20 cellular contexts compared by ENCODE assay signal in the genomic region with DNA sequence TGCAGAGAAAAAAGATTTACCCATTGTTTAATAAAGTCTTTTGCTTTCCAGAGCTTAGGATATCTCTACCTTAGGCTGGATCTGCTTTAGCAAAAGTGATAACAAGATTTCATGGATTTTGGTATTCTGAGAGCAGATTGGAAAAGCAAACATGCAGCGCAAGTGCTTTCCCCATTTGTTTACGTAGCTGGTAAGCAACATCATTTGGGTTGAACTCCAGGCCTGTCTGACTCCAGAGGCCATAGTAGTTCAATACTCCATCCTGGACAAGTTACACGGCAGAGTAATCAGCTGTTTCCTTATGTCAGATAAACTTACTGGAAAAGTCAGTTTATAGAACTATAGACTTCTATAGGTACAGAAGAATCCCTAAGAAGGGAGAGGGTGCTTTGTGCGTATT. TPM values are rescaled to one million over a fixed set of nuclear protein-coding genes. Genes with fewer than 3 reads are reported as not detected.
DNase-seq lines count a peak whose midpoint lies in the region; ATAC-seq, FAIRE-seq and TF ChIP-seq lines count a peak whose summit lies in the region.
"Had no signal": no experiment of that assay in that cellular context is flagged by ENCODE, and none has a peak within 500 bp of the region (broad histone marks: within the 10 kb centered on the region; RNA-seq: fewer than 3 reads in every experiment).

No MANE protein-coding gene starts in this region.

- H4K20me1 ChIP-seq in HepG2 (ENCODE audit: insufficient read depth, low read length): no peaks in the 10 kb centered on the region
- H4K20me1 ChIP-seq: BLaER1 treated with 17β-estradiol and CSF1 and Interleukin-3, amounts not matched to agents 10 nM and 100 nM had no signal

- no peaks in the 10 kb centered on the region for H3K9me3 ChIP-seq in T-helper 17 cell (ENCODE audit: control insufficient read depth, low read length, poor library complexity, severe bottlenecking)
- no peaks in the 10 kb centered on the region for H3K9me3 ChIP-seq in HepG2 (ENCODE audit: low read length)
- no peaks in the 10 kb centered on the region for H3K9me3 ChIP-seq in right cardiac atrium (ENCODE audit: control insufficient read depth, low read length)
- H3K9me3 ChIP-seq in CD8-positive, alpha-beta T cell (ENCODE audit: low read length): no peaks in the 10 kb centered on the region

- 59% methylated on average over 4 of the region's 4 CpGs for WGBS in HepG2 (ENCODE audit: low lambda C conversion rate)
- 88% methylated on average over 4 of the region's 4 CpGs for WGBS in right cardiac atrium

- no peaks in the 10 kb centered on the region for H3K9me3 Mint-ChIP-seq in activated naive CD8-positive, alpha-beta T cell (ENCODE audit: low read depth)
- no peaks in the 10 kb centered on the region for H3K9me3 Mint-ChIP-seq in activated naive CD8-positive, alpha-beta T cell treated with anti-CD3 and anti-CD28 coated beads, Interleukin-2, amount 50 U/mL, for 24 hours
- H3K9me3 Mint-ChIP-seq in CD8-positive, alpha-beta T cell: no peaks in the 10 kb centered on the region
- no peaks in the 10 kb centered on the region for H3K9me3 Mint-ChIP-seq in T-helper 2 cell treated with Interferon-gamma antibody and Interleukin-4, amounts not matched to agents 5 μg/mL and 100 μg/mL, for 36 hours
- H3K9me3 Mint-ChIP-seq: CD8-positive, alpha-beta memory T cell; GM23338 had no signal

- H3K36me3 ChIP-seq in HepG2 (replicated peaks in 1 of 2; ENCODE audit: control insufficient read depth in 1 of 2, insufficient read depth in 2 of 2, low read length in 2 of 2): no peaks in the 10 kb centered on the region
- peaks cover 8% of the 10 kb centered on the region for H3K36me3 ChIP-seq in CD8-positive, alpha-beta T cell (ENCODE audit: insufficient read depth, low read length)

- TF ChIP-seq POLR2A in HepG2 (IDR thresholded peaks at IDR 0.05; ENCODE audit: insufficient read depth in 1 of 2, low read depth in 2 of 2, low read length in 2 of 2): no peak

- in situ Hi-C loops in HepG2 (cut with HindIII; ENCODE audit: extremely low pct_ligation_motif_present, low pct_unique_long_range_greater_than_20kb): no loop called here

- H3K9ac ChIP-seq in HepG2 (ENCODE audit: insufficient read depth, low read depth, low read length): no peak overlapping the region
- H3K9ac ChIP-seq: BLaER1 treated with 17β-estradiol and CSF1 and Interleukin-3, amounts not matched to agents 10 nM and 100 nM had no signal

- no peak for TF ChIP-seq CTCF in HepG2 (CRISPR knock-in tag; IDR thresholded peaks at IDR 0.05)
- no peak for TF ChIP-seq CTCF in CD8-positive, alpha-beta T cell (IDR thresholded peaks at IDR 0.05)

- DNase-seq in activated naive CD8-positive, alpha-beta T cell treated with anti-CD3 and anti-CD28 coated beads, Interleukin-2, amount 50 U/mL, for 24 hours: no peak
- DNase-seq in T-helper 17 cell (no peak), HepG2 (ENCODE audit: low spot score) (no peak), right cardiac atrium (no peak)
- no peak for DNase-seq in CD8-positive, alpha-beta T cell
- no peak for DNase-seq in T-helper 2 cell treated with Interferon-gamma antibody and Interleukin-4, amounts not matched to agents 5 μg/mL and 100 μg/mL, for 36 hours (ENCODE audit: low spot score)
- DNase-seq: 8988T; CD8-positive, alpha-beta memory T cell; COR-L47; DMS 273 treated with DMSO at 0.1 percent for 48 hours; DMS53; DND-41; EL; HCEC 1CT had no signal

- peaks cover 7% of the 10 kb centered on the region for H3K36me3 Mint-ChIP-seq in activated naive CD8-positive, alpha-beta T cell
- peaks cover 8% of the 10 kb centered on the region for H3K36me3 Mint-ChIP-seq in activated naive CD8-positive, alpha-beta T cell treated with anti-CD3 and anti-CD28 coated beads, Interleukin-2, amount 50 U/mL, for 24 hours (ENCODE audit: low read depth)
- H3K36me3 Mint-ChIP-seq in T-helper 17 cell (ENCODE audit: low read depth): peaks cover 5% of the 10 kb centered on the region
- H3K36me3 Mint-ChIP-seq in CD8-positive, alpha-beta T cell: peaks cover 70% of the 10 kb centered on the region
- H3K36me3 Mint-ChIP-seq in T-helper 2 cell treated with Interferon-gamma antibody and Interleukin-4, amounts not matched to agents 5 μg/mL and 100 μg/mL, for 36 hours (ENCODE audit: low read depth): peaks cover 26% of the 10 kb centered on the region

- H3K27me3 ChIP-seq in HepG2 (ENCODE audit: control insufficient read depth in 1 of 2, insufficient read depth in 2 of 2, low read length in 2 of 2): no peaks in the 10 kb centered on the region
- H3K27me3 ChIP-seq in right cardiac atrium (ENCODE audit: control insufficient read depth, insufficient read depth): no peaks in the 10 kb centered on the region
- no peaks in the 10 kb centered on the region for H3K27me3 ChIP-seq in CD8-positive, alpha-beta T cell (ENCODE audit: insufficient read depth, low read length)
- H3K27me3 ChIP-seq: BLaER1 treated with 17β-estradiol and CSF1 and Interleukin-3, amounts not matched to agents 10 nM and 100 nM had no signal

- H2AFZ ChIP-seq in HepG2 (ENCODE audit: low read length): no peak overlapping the region
- H2AFZ ChIP-seq: GM23338 had no signal

- peaks cover 10% of the 10 kb centered on the region for H3K4me1 Mint-ChIP-seq in activated naive CD8-positive, alpha-beta T cell (ENCODE audit: low read depth)
- H3K4me1 Mint-ChIP-seq in activated naive CD8-positive, alpha-beta T cell treated with anti-CD3 and anti-CD28 coated beads, Interleukin-2, amount 50 U/mL, for 24 hours: no peaks in the 10 kb centered on the region
- peaks cover 15% of the 10 kb centered on the region for H3K4me1 Mint-ChIP-seq in T-helper 17 cell
- H3K4me1 Mint-ChIP-seq in CD8-positive, alpha-beta T cell (ENCODE audit: low read depth): peaks cover 14% of the 10 kb centered on the region
- H3K4me1 Mint-ChIP-seq in T-helper 2 cell treated with Interferon-gamma antibody and Interleukin-4, amounts not matched to agents 5 μg/mL and 100 μg/mL, for 36 hours (ENCODE audit: low read depth): peaks cover 9% of the 10 kb centered on the region
- H3K4me1 Mint-ChIP-seq: GM23338 had no signal

- no peaks in the 10 kb centered on the region for H3K79me2 ChIP-seq in HepG2 (ENCODE audit: insufficient read depth, low read length)

- H3K27ac ChIP-seq in HepG2 (ENCODE audit: extremely low read length, insufficient read depth, low read length): no peak overlapping the region
- no peak overlapping the region for H3K27ac ChIP-seq in right cardiac atrium (ENCODE audit: low read length)
- no peak overlapping the region for H3K27ac ChIP-seq in CD8-positive, alpha-beta T cell (ENCODE audit: low read depth, low read length)
- H3K27ac ChIP-seq: BLaER1 treated with 17β-estradiol and CSF1 and Interleukin-3, amounts not matched to agents 10 nM and 100 nM had no signal

- no peak overlapping the region for H3K4me2 ChIP-seq in HepG2 (ENCODE audit: low read depth, low read length)
- H3K4me2 ChIP-seq: BLaER1 treated with 17β-estradiol and CSF1 and Interleukin-3, amounts not matched to agents 10 nM and 100 nM; GM23338 had no signal

- no peaks in the 10 kb centered on the region; the same call in 1 of the 2 replicates for H3K4me1 ChIP-seq in HepG2 (ENCODE audit: insufficient read depth, low read length)
- H3K4me1 ChIP-seq in right cardiac atrium (ENCODE audit: control insufficient read depth, insufficient read depth, low read length): no peaks in the 10 kb centered on the region
- H3K4me1 ChIP-seq in CD8-positive, alpha-beta T cell (ENCODE audit: insufficient read depth, low read length): no peaks in the 10 kb centered on the region
- H3K4me1 ChIP-seq: BLaER1 treated with 17β-estradiol and CSF1 and Interleukin-3, amounts not matched to agents 10 nM and 100 nM had no signal

- no peak for TF ChIP-seq EP300 in HepG2 (IDR thresholded peaks at IDR 0.05; ENCODE audit: low read depth in 2 of 2, low read length in 2 of 2)
- no peak for TF ChIP-seq EP300 in HepG2 (CRISPR knock-in tag; IDR thresholded peaks at IDR 0.05; ENCODE audit: borderline replicate concordance)

- POLR2A ChIA-PET in HepG2 (lab: Yijun Ruan, JAX): no interaction called here
- POLR2A ChIA-PET in CD8-positive, alpha-beta T cell (lab: Charles Lee): interaction anchor here (0.7 to 1.2 kb wide), 3 partner anchors 39 to 93 kb away, joined by 3 to 4 read pairs (median 3); no protein-coding TSS in a partner anchor

- intact Hi-C loops in HepG2 (cut with micrococcal nuclease; ENCODE audit: unreplicated experiment): no loop called here
- intact Hi-C loops in right cardiac atrium (cut with DNase I): no loop called here
- intact Hi-C loops in CD8-positive, alpha-beta T cell (cut with DNase I, micrococcal nuclease): no loop called here

- no peak for ATAC-seq in activated naive CD8-positive, alpha-beta T cell treated with anti-CD3 and anti-CD28 coated beads, Interleukin-2, amount 50 U/mL, for 24 hours
- ATAC-seq in T-helper 17 cell (no peak), HepG2 (no peak), right cardiac atrium (no peak)
- no peak for ATAC-seq in CD8-positive, alpha-beta T cell
- ATAC-seq: GM12878, GM23338 had no signal

- no peak for TF ChIP-seq RAD21 in HepG2 (CRISPR knock-in tag; IDR thresholded peaks at IDR 0.05)

- no peak overlapping the region for H3K4me3 Mint-ChIP-seq in activated naive CD8-positive, alpha-beta T cell
- no peak overlapping the region for H3K4me3 Mint-ChIP-seq in activated naive CD8-positive, alpha-beta T cell treated with anti-CD3 and anti-CD28 coated beads, Interleukin-2, amount 50 U/mL, for 24 hours
- H3K4me3 Mint-ChIP-seq in T-helper 17 cell: peak overlapping the region; percentile 28
- no peak overlapping the region for H3K4me3 Mint-ChIP-seq in CD8-positive, alpha-beta T cell
- H3K4me3 Mint-ChIP-seq in T-helper 2 cell treated with Interferon-gamma antibody and Interleukin-4, amounts not matched to agents 5 μg/mL and 100 μg/mL, for 36 hours: no peak overlapping the region
- H3K4me3 Mint-ChIP-seq: B cell; CD8-positive, alpha-beta memory T cell; GM23338 had no signal

- no TSS peak for BruUV-seq in HepG2 (replicated peaks; lab: Mats Ljungman, UMichigan)

- no peaks in the 10 kb centered on the region for H3K27me3 Mint-ChIP-seq in activated naive CD8-positive, alpha-beta T cell
- no peaks in the 10 kb centered on the region for H3K27me3 Mint-ChIP-seq in activated naive CD8-positive, alpha-beta T cell treated with anti-CD3 and anti-CD28 coated beads, Interleukin-2, amount 50 U/mL, for 24 hours
- H3K27me3 Mint-ChIP-seq in T-helper 17 cell: no peaks in the 10 kb centered on the region
- no peaks in the 10 kb centered on the region for H3K27me3 Mint-ChIP-seq in CD8-positive, alpha-beta T cell (ENCODE audit: low read depth)
- no peaks in the 10 kb centered on the region for H3K27me3 Mint-ChIP-seq in T-helper 2 cell treated with Interferon-gamma antibody and Interleukin-4, amounts not matched to agents 5 μg/mL and 100 μg/mL, for 36 hours (ENCODE audit: low read depth)
- H3K27me3 Mint-ChIP-seq: B cell; CD8-positive, alpha-beta memory T cell had no signal

- peak overlapping the region; percentile 29 for H3K27ac Mint-ChIP-seq in activated naive CD8-positive, alpha-beta T cell
- H3K27ac Mint-ChIP-seq in activated naive CD8-positive, alpha-beta T cell treated with anti-CD3 and anti-CD28 coated beads, Interleukin-2, amount 50 U/mL, for 24 hours: no peak overlapping the region
- H3K27ac Mint-ChIP-seq in T-helper 17 cell: peak overlapping the region; percentile 81
- no peak overlapping the region for H3K27ac Mint-ChIP-seq in CD8-positive, alpha-beta T cell
- H3K27ac Mint-ChIP-seq in T-helper 2 cell treated with Interferon-gamma antibody and Interleukin-4, amounts not matched to agents 5 μg/mL and 100 μg/mL, for 36 hours: no peak overlapping the region
- H3K27ac Mint-ChIP-seq: B cell, GM23338 had no signal

- no peak for FAIRE-seq in HepG2 (lab: Jason Lieb, UNC)
- FAIRE-seq: GM12878, H54 had no signal

- CTCF ChIA-PET in HepG2 (lab: Yijun Ruan, JAX; ENCODE audit: low intra/inter-chr PET ratio, low total read pairs): no interaction called here
- CTCF ChIA-PET in CD8-positive, alpha-beta T cell (lab: Charles Lee): no interaction called here

- H3K4me3 ChIP-seq in HepG2 (replicated peaks in 1 of 3; ENCODE audit: insufficient read depth in 1 of 3, low read depth in 2 of 3, low read length in 3 of 3) (no peak overlapping the region), right cardiac atrium (ENCODE audit: low read length) (no peak overlapping the region)
- H3K4me3 ChIP-seq in CD8-positive, alpha-beta T cell (ENCODE audit: low read depth, low read length): no peak overlapping the region
- H3K4me3 ChIP-seq: BLaER1 treated with 17β-estradiol and CSF1 and Interleukin-3, amounts not matched to agents 10 nM and 100 nM; GM12878; GM23338 had no signal

RNA-seq across cellular contexts. Expression of gene TNRC6B, which starts 40.6 kb away (rescaled TPM):
- 100 to 1,000 TPM; 128 to 140 TPM for total RNA-seq in T-helper 17 cell
- total RNA-seq in HepG2 (2016; rRNA removed; fragmentation: Illumina TruSeq; extraction: Trizol): 13.2 and 17.2 TPM in 2 replicates
- 9.8 and 11.9 TPM in 2 replicates for total RNA-seq in HepG2 (2016; cell fraction: cytosol; rRNA removed; fragmentation: Illumina TruSeq; extraction: Trizol; ENCODE audit: low read depth)
- total RNA-seq in HepG2 (2016; cell fraction: insoluble cytoplasmic fraction; rRNA removed; fragmentation: Illumina TruSeq; extraction: Trizol): 13.4 and 14.9 TPM in 2 replicates
- 3.7 and 4.3 TPM in 2 replicates for total RNA-seq in HepG2 (2016; cell fraction: membrane; rRNA removed; fragmentation: Illumina TruSeq; extraction: Trizol)
- total RNA-seq in HepG2 (2016; cell fraction: nucleus; rRNA removed; fragmentation: Illumina TruSeq; extraction: Trizol): 17.3 and 19.4 TPM in 2 replicates
- 6.8 and 8.9 TPM in 2 replicates for polyA plus RNA-seq in HepG2 (2011; rRNA removed)
- 4.5 and 5.0 TPM in 2 replicates for polyA plus RNA-seq in HepG2 (2011; cell fraction: cytosol; rRNA removed)
- 13.3 and 14.7 TPM in 2 replicates for polyA plus RNA-seq in HepG2 (2011; cell fraction: nucleus; rRNA removed)
- 3.3 and 5.0 TPM in 2 replicates for polyA plus RNA-seq in HepG2 (2012)
- polyA plus RNA-seq in HepG2 (2016; cell fraction: cytosol; fragmentation: Illumina TruSeq; extraction: Trizol; ENCODE audit: low read depth): 0.23 and 0.31 TPM in 2 replicates
- polyA plus RNA-seq in HepG2 (2016; cell fraction: insoluble cytoplasmic fraction; fragmentation: Illumina TruSeq; extraction: Trizol; ENCODE audit: low read depth): 4.7 and 5.5 TPM in 2 replicates
- 0.50 and 0.70 TPM in 2 replicates for polyA plus RNA-seq in HepG2 (2016; cell fraction: membrane; fragmentation: Illumina TruSeq; extraction: Trizol; ENCODE audit: low read depth)
- polyA plus RNA-seq in HepG2 (2016; cell fraction: nucleus; fragmentation: Illumina TruSeq; extraction: Trizol; ENCODE audit: insufficient read depth, low read depth): 6.7 and 7.1 TPM in 2 replicates
- polyA minus RNA-seq in HepG2 (2011; rRNA and poly(A)+ RNA removed; ENCODE audit: low replicate concordance): 23.8 and 31.4 TPM in 2 replicates
- 11.6 and 14.5 TPM in 2 replicates for polyA minus RNA-seq in HepG2 (2011; cell fraction: cytosol; rRNA and poly(A)+ RNA removed)
- polyA minus RNA-seq in HepG2 (2011; cell fraction: nucleus; rRNA and poly(A)+ RNA removed): 53.3 and 57.9 TPM in 2 replicates
- 10 to 100 TPM; 38.1 to 50.6 (median 39.8) TPM for total RNA-seq in right cardiac atrium
- 14.4 TPM for polyA plus RNA-seq in right cardiac atrium
- total RNA-seq in CD8-positive, alpha-beta T cell: 100 to 1,000 TPM in 1 of 2 experiments, 10 to 100 TPM in 1; 85.3 to 106 TPM

Comparison
In these comparisons a context has a peak if more than half of its experiments do, and no peak if none do; other contexts are left out.
1. H3K27ac Mint-ChIP-seq: peak in activated naive CD8-positive, alpha-beta T cell (single experiment) and T-helper 17 cell (single experiment); none in activated naive CD8-positive, alpha-beta T cell treated with anti-CD3 and anti-CD28 coated beads, Interleukin-2, amount 50 U/mL, for 24 hours (single experiment), CD8-positive, alpha-beta T cell (single experiment) and T-helper 2 cell treated with Interferon-gamma antibody and Interleukin-4, amounts not matched to agents 5 μg/mL and 100 μg/mL, for 36 hours (single experiment).